20 cellular contexts compared by ENCODE assay signal in the genomic region with DNA sequence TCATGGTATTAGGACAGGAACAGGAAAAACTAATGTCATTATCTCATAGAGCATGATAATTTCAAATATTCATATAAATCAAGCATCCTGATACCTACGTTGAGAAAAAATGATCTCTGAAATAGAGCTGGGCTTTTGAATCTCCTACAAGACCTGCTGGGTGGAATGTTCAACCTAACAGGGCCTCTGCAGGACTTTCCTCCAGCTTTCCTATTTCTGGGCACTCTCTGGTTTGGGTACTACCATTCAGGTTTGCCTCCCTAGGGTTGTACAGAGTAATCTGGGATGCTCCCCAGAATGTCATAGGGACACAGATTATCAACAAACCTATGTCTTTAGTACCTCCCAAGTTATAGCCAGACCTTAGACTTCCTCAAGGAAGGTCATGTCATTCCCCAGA.
A peak's percentile ranks its signal among the peaks of the same experiment; 100 is the strongest.
DNase-seq lines count a peak whose midpoint lies in the region; ATAC-seq, FAIRE-seq and TF ChIP-seq lines count a peak whose summit lies in the region.
"Had no signal": no experiment of that assay in that cellular context is flagged by ENCODE, and none has a peak within 500 bp of the region (broad histone marks: within the 10 kb centered on the region; RNA-seq: fewer than 3 reads in every experiment).

No MANE protein-coding gene starts in this region.

- POLR2A ChIA-PET in HCT116 (lab: Charles Lee) = interaction anchor here (1.2 kb wide), 1 partner anchor 10 kb away, joined by 5 read pairs; no protein-coding TSS in a partner anchor
- POLR2A ChIA-PET in SK-N-SH (lab: Yijun Ruan, JAX) = no interaction called here
- POLR2A ChIA-PET in endothelial cell of umbilical vein (lab: Charles Lee) = no interaction called here

- RAD21 ChIA-PET in HCT116 (lab: Charles Lee; ENCODE audit: low non-redundant PET in 1 of 2, low total read pairs in 2 of 2, uncharacterized antibody in 2 of 2, unreplicated experiment in 2 of 2) = no interaction called here

- H3K4me2 ChIP-seq in HCT116 (ENCODE audit: low read length) (peak overlapping the region; percentile 70), SK-N-SH (peak overlapping the region; percentile 78), endothelial cell of umbilical vein (ENCODE audit: insufficient read depth, low read length) (peak overlapping the region; percentile 60)
- H3K4me2 ChIP-seq: GM23338 had no signal

- DNase-seq in HCT116 (ENCODE audit: low read depth, low spot score) = no peak
- no peak for DNase-seq in SK-N-SH
- DNase-seq in endothelial cell of umbilical vein (ENCODE audit: low read depth, low spot score) = no peak
- DNase-seq in gastrocnemius medialis = no peak
- no peak for DNase-seq in D341Med (ENCODE audit: low spot score)
- DNase-seq in D721Med (ENCODE audit: insufficient read length, low spot score) = no peak
- DNase-seq in NCI-H774 (lab: John Stamatoyannopoulos, UW) = no peak
- DNase-seq: activated naive CD4-positive, alpha-beta T cell treated with anti-CD3 and anti-CD28 coated beads, Interleukin-2, amount 10 ng/mL, durations not matched to agents 7 days and 5 days; endodermal cell; heart left ventricle; left colon; naive thymus-derived CD8-positive, alpha-beta T cell; NCI-H1105 treated with DMSO at 0.1 percent for 48 hours; NCI-H510A; retina; stimulated activated CD4-positive, alpha-beta T cell treated with anti-CD3 and anti-CD28 coated beads, Interleukin-15, amount 100 ng/mL, for 24 hours had no signal

- FAIRE-seq in endothelial cell of umbilical vein (lab: Jason Lieb, UNC) (no peak), D721Med (lab: Jason Lieb, UNC) (no peak)

- peak overlapping the region in 1 of 2 experiments; percentile 31; a peak in 2 of 4 replicates for H3K4me3 ChIP-seq in HCT116 (replicated peaks in 1 of 2; ENCODE audit: low read depth in 1 of 2, low read length in 2 of 2)
- H3K4me3 ChIP-seq in SK-N-SH (ENCODE audit: low read depth in 2 of 2, low read length in 1 of 2) = no peak overlapping the region; a peak in 1 of 4 replicates
- no peak overlapping the region for H3K4me3 ChIP-seq in endothelial cell of umbilical vein (replicated peaks in 1 of 3; ENCODE audit: insufficient read depth in 1 of 3, low read depth in 1 of 3, low read length in 3 of 3)
- no peak overlapping the region for H3K4me3 ChIP-seq in gastrocnemius medialis
- H3K4me3 ChIP-seq: GM23338, heart left ventricle, vagina had no signal

- no peak for TF ChIP-seq EP300 in SK-N-SH (IDR thresholded peaks at IDR 0.05; ENCODE audit: borderline replicate concordance in 1 of 2, low read depth in 1 of 2, low read length in 1 of 2)

- no peaks in the 10 kb centered on the region for H3K27me3 ChIP-seq in HCT116 (ENCODE audit: insufficient read depth, low read length)
- no peaks in the 10 kb centered on the region for H3K27me3 ChIP-seq in SK-N-SH (ENCODE audit: insufficient read depth)
- no peaks in the 10 kb centered on the region for H3K27me3 ChIP-seq in endothelial cell of umbilical vein (ENCODE audit: control insufficient read depth in 2 of 2, insufficient read depth in 2 of 2, low read length in 2 of 2)
- H3K27me3 ChIP-seq in gastrocnemius medialis = no peaks in the 10 kb centered on the region
- H3K27me3 ChIP-seq: heart left ventricle, vagina had no signal

- H3K79me2 ChIP-seq in HCT116 (ENCODE audit: insufficient read depth, low read length) = no peaks in the 10 kb centered on the region
- H3K79me2 ChIP-seq in SK-N-SH (ENCODE audit: insufficient read depth) = no peaks in the 10 kb centered on the region
- no peaks in the 10 kb centered on the region for H3K79me2 ChIP-seq in endothelial cell of umbilical vein (ENCODE audit: control insufficient read depth, insufficient read depth, low read length)

- peaks cover 30% of the 10 kb centered on the region for H3F3A ChIP-seq in SK-N-SH (replicated peaks; ENCODE audit: insufficient read depth)

- WGBS in SK-N-SH (ENCODE audit: low lambda C conversion rate) = 60% methylated on average over 1 of the region's 1 CpG

- H3K36me3 ChIP-seq in HCT116 (ENCODE audit: control insufficient read depth in 1 of 2, insufficient read depth in 2 of 2, low read length in 2 of 2) (peaks cover 0 to 2% of the 10 kb centered on the region in 2 experiments; a peak in 1 of 4 replicates), SK-N-SH (replicated peaks in 1 of 2; ENCODE audit: control insufficient read depth in 1 of 2, insufficient read depth in 2 of 2, low read length in 1 of 2) (peaks cover 62 to 71% of the 10 kb centered on the region in 2 experiments), endothelial cell of umbilical vein (ENCODE audit: control insufficient read depth in 2 of 2, extremely low read depth in 1 of 2, insufficient read depth in 2 of 2, low read length in 2 of 2) (peaks cover 14 to 40% of the 10 kb centered on the region in 2 experiments), gastrocnemius medialis (peaks cover 4 to 79% of the 10 kb centered on the region in 2 donors)

- TF ChIP-seq RAD21 in HCT116 (IDR thresholded peaks at IDR 0.05; ENCODE audit: low read depth) (no peak), SK-N-SH (IDR thresholded peaks at IDR 0.05; ENCODE audit: low read length) (no peak)

- H3K9me2 ChIP-seq in HCT116 (ENCODE audit: insufficient read depth) (no peaks in the 10 kb centered on the region), SK-N-SH (no peaks in the 10 kb centered on the region)

- peaks cover 20 to 33% of the 10 kb centered on the region in 2 experiments for H3K4me1 ChIP-seq in HCT116 (ENCODE audit: control insufficient read depth in 1 of 2, insufficient read depth in 2 of 2, low read length in 2 of 2)
- peaks cover 0 to 31% of the 10 kb centered on the region in 2 experiments; a peak in 3 of 4 replicates for H3K4me1 ChIP-seq in SK-N-SH (ENCODE audit: control insufficient read depth in 1 of 2, insufficient read depth in 2 of 2, low read depth in 1 of 2, low read length in 1 of 2)
- H3K4me1 ChIP-seq in endothelial cell of umbilical vein (ENCODE audit: control insufficient read depth, extremely low read depth, insufficient read depth, low read length) = peaks cover 34% of the 10 kb centered on the region
- peaks cover 0 to 12% of the 10 kb centered on the region in 2 donors for H3K4me1 ChIP-seq in gastrocnemius medialis

- H3K27ac ChIP-seq in HCT116 (ENCODE audit: low read depth, low read length) (peak overlapping the region; percentile 52; the same call in 1 of the 2 replicates), SK-N-SH (ENCODE audit: low read depth in 2 of 2, low read length in 1 of 2) (peak overlapping the region; percentile 39 to 80; a peak in 3 of 4 replicates), endothelial cell of umbilical vein (ENCODE audit: insufficient read depth, low read depth, low read length) (peak overlapping the region; percentile 43), gastrocnemius medialis (peak overlapping the region in 3 of 4 donors; percentile 54 to 65 (median 56))
- H3K27ac ChIP-seq: C4-2B, vagina had no signal

- H3K9me3 ChIP-seq in HCT116 (ENCODE audit: control insufficient read depth in 1 of 2, insufficient read depth in 1 of 2, low read depth in 1 of 2, low read length in 2 of 2) (no peaks in the 10 kb centered on the region), SK-N-SH (no peaks in the 10 kb centered on the region), endothelial cell of umbilical vein (replicated peaks; ENCODE audit: control insufficient read depth, insufficient read depth, low read length) (no peaks in the 10 kb centered on the region), gastrocnemius medialis (no peaks in the 10 kb centered on the region)
- H3K9me3 ChIP-seq: heart left ventricle, vagina had no signal

- BruUV-seq in HCT116 (replicated peaks; lab: Mats Ljungman, UMichigan) (no TSS peak), endothelial cell of umbilical vein (replicated peaks; lab: Mats Ljungman, UMichigan) (no TSS peak)

- TF ChIP-seq POLR2A in HCT116 (IDR thresholded peaks at IDR 0.05; ENCODE audit: borderline replicate concordance, extremely low read depth, insufficient read depth, insufficient read length) = no peak
- no peak for TF ChIP-seq POLR2A in endothelial cell of umbilical vein (IDR thresholded peaks at IDR 0.05; ENCODE audit: low read depth, low read length)
- TF ChIP-seq POLR2A in gastrocnemius medialis (IDR thresholded peaks at IDR 0.05) = no peak

- CTCF ChIA-PET in HCT116 (lab: Charles Lee) (no interaction called here), SK-N-SH (lab: Yijun Ruan, JAX) (no interaction called here), endothelial cell of umbilical vein (lab: Charles Lee) (interaction anchor here (1.0 to 1.9 kb wide), 3 partner anchors 14 to 279 kb away, joined by 3 to 7 read pairs (median 6); no protein-coding TSS in a partner anchor)

- ATAC-seq in HCT116 (peak; percentile 43), gastrocnemius medialis (no peak), HG02970 (IDR thresholded peaks at IDR 0.05; ENCODE audit: low FRiP score, unreplicated experiment) (no peak)
- ATAC-seq: left colon; naive thymus-derived CD8-positive, alpha-beta T cell had no signal

- intact Hi-C loops in HCT116 (cut with micrococcal nuclease) = loop anchor here (5.0 kb wide), 1 partner anchor 109 kb away; a partner anchor contains a TSS
- intact Hi-C loops in endothelial cell of umbilical vein (cut with micrococcal nuclease) = loop anchor here (2.0 kb wide), 1 partner anchor 275 kb away; a partner anchor contains a TSS
- intact Hi-C loops in gastrocnemius medialis (cut with DNase I; ENCODE audit: low total_unique reads) = no loop called here

- H3K9me1 ChIP-seq in endothelial cell of umbilical vein (replicated peaks; ENCODE audit: control insufficient read depth, extremely low read depth, insufficient read depth, low read length) = no peaks in the 10 kb centered on the region

- TF ChIP-seq CTCF in HCT116 (IDR thresholded peaks at IDR 0.05 in 2 of 3, conservative IDR thresholded peaks at IDR 0.05 in 1 of 3; ENCODE audit: borderline replicate concordance in 1 of 3, insufficient read depth in 1 of 3, low read depth in 2 of 3, low read length in 2 of 3) (no peak), SK-N-SH (IDR thresholded peaks at IDR 0.05) (no peak), endothelial cell of umbilical vein (IDR thresholded peaks at IDR 0.05; ENCODE audit: extremely low read depth in 1 of 2, insufficient read depth in 1 of 2, low read depth in 1 of 2, low read length in 2 of 2) (no peak), gastrocnemius medialis (IDR thresholded peaks at IDR 0.05 in 4 of 5, conservative IDR thresholded peaks at IDR 0.05 in 1 of 5) (no peak), D721Med (IDR thresholded peaks at IDR 0.05; ENCODE audit: insufficient read depth, missing control alignments) (no peak)

- H2AFZ ChIP-seq in HCT116 (ENCODE audit: low read depth, low read length, poor library complexity, severe bottlenecking) = no peak overlapping the region
- no peak overlapping the region for H2AFZ ChIP-seq in SK-N-SH (ENCODE audit: low read depth)
- H2AFZ ChIP-seq in endothelial cell of umbilical vein (ENCODE audit: low read depth, low read length) = no peak overlapping the region
- H2AFZ ChIP-seq: GM23338 had no signal

- H3K9ac ChIP-seq in HCT116 (ENCODE audit: low read length) (peak overlapping the region; percentile 29), SK-N-SH (no peak overlapping the region), endothelial cell of umbilical vein (replicated peaks; ENCODE audit: extremely low read depth, insufficient read depth, low read length) (no peak overlapping the region)

- in situ Hi-C loops in gastrocnemius medialis (cut with MboI; ENCODE audit: low sequenced_read_pairs in 4 of 4) = no loop called here

- peaks cover 7% of the 10 kb centered on the region; the same call in 1 of the 2 replicates for H4K20me1 ChIP-seq in HCT116 (ENCODE audit: insufficient read depth)
- H4K20me1 ChIP-seq in SK-N-SH (ENCODE audit: insufficient read depth) = peaks cover 3% of the 10 kb centered on the region; the same call in 1 of the 2 replicates
- no peaks in the 10 kb centered on the region for H4K20me1 ChIP-seq in endothelial cell of umbilical vein (replicated peaks; ENCODE audit: control insufficient read depth, extremely low read depth, insufficient read depth, low read length)

- dilution Hi-C loops in endothelial cell of umbilical vein (cut with MboI; ENCODE audit: extremely low pct_ligation_motif_present, low sequenced_read_pairs) = no loop called here
